In the genomic region with DNA sequence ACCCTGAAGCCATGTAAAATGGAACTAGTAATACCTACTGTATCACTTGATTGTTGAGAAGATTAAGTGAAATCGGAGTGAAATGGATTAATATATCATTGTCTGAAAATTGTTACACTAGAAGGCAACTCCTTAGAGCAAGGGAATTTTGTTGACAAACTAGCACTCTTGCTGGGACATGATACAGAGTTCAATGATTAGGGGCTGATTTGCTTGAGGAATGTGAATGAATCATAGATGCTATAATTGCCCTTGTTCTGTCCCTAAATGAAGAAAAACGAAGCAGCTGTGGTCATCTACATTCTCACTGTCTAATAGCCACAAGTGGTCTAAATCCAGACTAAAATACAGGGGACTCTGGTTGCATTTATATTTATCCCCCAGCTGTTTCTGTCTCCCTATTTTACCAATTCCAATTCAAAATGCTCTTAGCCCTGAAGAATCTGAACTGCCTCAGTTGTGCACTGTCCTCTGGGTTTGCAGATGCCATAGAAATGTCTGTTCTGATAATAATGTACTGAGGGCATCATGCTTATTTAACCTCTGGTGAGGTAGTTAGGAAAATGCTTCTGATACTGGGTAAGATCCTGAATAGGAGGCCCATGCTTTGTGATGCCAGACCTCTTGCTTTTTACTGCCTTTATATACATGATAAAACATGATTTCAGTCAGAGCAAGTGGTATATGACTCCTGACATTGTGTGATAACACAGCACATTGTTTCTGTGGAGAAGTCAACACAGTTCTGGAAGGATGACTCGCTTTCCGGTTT, we compare ENCODE assay signal across 20 cellular contexts.
DNase-seq lines count a peak whose midpoint lies in the region; ATAC-seq and TF ChIP-seq lines count a peak whose summit lies in the region.
"Had no signal": no experiment of that assay in that cellular context is flagged by ENCODE, and none has a peak within 500 bp of the region (broad histone marks: within the 10 kb centered on the region; RNA-seq: fewer than 3 reads in every experiment).

No MANE protein-coding gene starts in this region.

- H3K27ac ChIP-seq in suprapubic skin (peak overlapping the region; percentile 76), colonic mucosa (no peak overlapping the region)
- H3K27ac ChIP-seq: lower lobe of right lung had no signal

- ATAC-seq in GM21576 (IDR thresholded peaks at IDR 0.05; ENCODE audit: unreplicated experiment): no peak
- ATAC-seq: lower lobe of right lung; natural killer cell treated with Interleukin-12 subunit alpha and Interleukin-12 subunit beta and Interleukin-15 and Interleukin-18, amount 100 ng/mL, for 72 hours; stimulated activated naive B cell treated with anti-CD40 and anti-IgM and Interleukin-4, amounts not matched to agents 10 μg/mL and 1 μg/mL and 100 μg/mL, for 72 hours had no signal

- intact Hi-C loops in colonic mucosa (cut with DNase I): no loop called here

- H3K4me3 ChIP-seq in cardiac fibroblast (replicated peaks in 1 of 2; ENCODE audit: low read depth in 2 of 2, low read length in 2 of 2) (no peak overlapping the region), suprapubic skin (no peak overlapping the region), colonic mucosa (no peak overlapping the region)
- H3K4me3 ChIP-seq: lower lobe of right lung had no signal

- H3K36me3 ChIP-seq in suprapubic skin: no peaks in the 10 kb centered on the region
- no peaks in the 10 kb centered on the region for H3K36me3 ChIP-seq in colonic mucosa
- H3K36me3 ChIP-seq: lower lobe of right lung had no signal

- no peaks in the 10 kb centered on the region for H3K9me3 ChIP-seq in suprapubic skin
- no peaks in the 10 kb centered on the region for H3K9me3 ChIP-seq in colonic mucosa
- H3K9me3 ChIP-seq: lower lobe of right lung had no signal

- TF ChIP-seq EP300 in suprapubic skin (IDR thresholded peaks at IDR 0.05): no peak

- H3K4me1 ChIP-seq in suprapubic skin (peaks cover 19% of the 10 kb centered on the region), colonic mucosa (no peaks in the 10 kb centered on the region)
- H3K4me1 ChIP-seq: lower lobe of right lung had no signal

- 52% methylated on average over 4 of the region's 4 CpGs for WGBS in suprapubic skin

- H3K27me3 ChIP-seq in suprapubic skin: no peaks in the 10 kb centered on the region
- no peaks in the 10 kb centered on the region for H3K27me3 ChIP-seq in colonic mucosa

- no peak for TF ChIP-seq POLR2A in suprapubic skin (IDR thresholded peaks at IDR 0.05)

- DNase-seq in DMS53 (lab: John Stamatoyannopoulos, UW): peak; percentile 33
- no peak for DNase-seq in DMS53 treated with DMSO at 0.1 percent for 48 hours (lab: John Stamatoyannopoulos, UW; ENCODE audit: unreplicated experiment)
- peak; percentile 5 for DNase-seq in cardiac fibroblast (ENCODE audit: low read depth in 2 of 2)
- peak; percentile 14 for DNase-seq in kidney glomerular epithelial cell (lab: John Stamatoyannopoulos, UW)
- no peak for DNase-seq in suprapubic skin (ENCODE audit: low spot score in 2 of 2)
- no peak for DNase-seq in RPMI8226
- DNase-seq in colonic mucosa: no peak
- DNase-seq: 8988T; activated CD4-positive, alpha-beta T cell treated with anti-CD3 and anti-CD28 coated beads, Interleukin-2, amount 50 U/mL, for 48 hours; activated T-cell treated with anti-CD3 and anti-CD28 coated beads, Interleukin-2, amount 50 U/mL, for 24 hours; C1 segment of cervical spinal cord; DMS79; endodermal cell; H7; lower lobe of right lung; NCI-H1436; stimulated activated naive B cell treated with anti-CD40 and anti-IgM and Interleukin-4, amounts not matched to agents 10 μg/mL and 1 μg/mL and 100 μg/mL, for 72 hours; trophoblast cell had no signal

- H3K9ac ChIP-seq in colonic mucosa (ENCODE audit: low read depth in 2 of 2, low read length in 2 of 2): no peak overlapping the region

- no peak for TF ChIP-seq CTCF in cardiac fibroblast (IDR thresholded peaks at IDR 0.05; ENCODE audit: low read depth, low read length)
- no peak for TF ChIP-seq CTCF in suprapubic skin (IDR thresholded peaks at IDR 0.05)
- TF ChIP-seq CTCF in colonic mucosa (IDR thresholded peaks at IDR 0.05): no peak

Comparison
In these comparisons a context has a peak if more than half of its experiments do, and no peak if none do; other contexts are left out.
1. DNase-seq: peak in DMS53 (single experiment), cardiac fibroblast (2 of 2) and kidney glomerular epithelial cell (single experiment); none in DMS53 treated with DMSO at 0.1 percent for 48 hours (single experiment), suprapubic skin (0 of 2), RPMI8226 (single experiment) and colonic mucosa (single experiment).